21 cellular contexts compared by ENCODE assay signal in genomic region chr3:111585214-111585613, GRCh38. TPM values are rescaled to one million over a fixed set of nuclear protein-coding genes. Genes with fewer than 3 reads are reported as not detected.
DNase-seq lines count a peak whose midpoint lies in the region; ATAC-seq, FAIRE-seq and TF ChIP-seq lines count a peak whose summit lies in the region.
"Had no signal": no experiment of that assay in that cellular context is flagged by ENCODE, and none has a peak within 500 bp of the region (broad histone marks: within the 10 kb centered on the region; RNA-seq: fewer than 3 reads in every experiment).

No MANE protein-coding gene starts in this region.

- H3K36me3 Mint-ChIP-seq in CD4-positive, alpha-beta memory T cell: peaks cover 83 to 87% of the 10 kb centered on the region in 2 donors
- H3K36me3 Mint-ChIP-seq: naive B cell had no signal

- peaks cover 0 to 2% (median 0%) of the 10 kb centered on the region in 8 donors for H3K9me3 Mint-ChIP-seq in CD4-positive, alpha-beta memory T cell

- H3K9me3 ChIP-seq in A549 (peaks cover 13% of the 10 kb centered on the region; the same call in 2 of the 3 replicates), lower lobe of right lung (no peaks in the 10 kb centered on the region)
- H3K9me3 ChIP-seq in CD4-positive, alpha-beta memory T cell (ENCODE audit: control insufficient read depth in 1 of 2, low read length in 2 of 2): no peaks in the 10 kb centered on the region

- POLR2A ChIA-PET in A549 (lab: Yijun Ruan, JAX): interaction anchor here (0.7 to 1.0 kb wide), 3 partner anchors 9 to 87 kb away, joined by 3 read pairs; no protein-coding TSS in a partner anchor
- POLR2A ChIA-PET in CD4-positive, alpha-beta memory T cell (lab: Charles Lee; ENCODE audit: partially characterized antibody): interaction anchor here (0.9 kb wide), 1 partner anchor 17 kb away, joined by 3 read pairs; no protein-coding TSS in a partner anchor

- H3K4me1 ChIP-seq in A549 (peaks cover 89% of the 10 kb centered on the region), lower lobe of right lung (no peaks in the 10 kb centered on the region)
- no peaks in the 10 kb centered on the region for H3K4me1 ChIP-seq in CD4-positive, alpha-beta memory T cell (ENCODE audit: insufficient read depth, low read length)

- no peaks in the 10 kb centered on the region for H3K27me3 ChIP-seq in lower lobe of right lung (ENCODE audit: low read depth)
- H3K27me3 ChIP-seq in CD4-positive, alpha-beta memory T cell (ENCODE audit: insufficient read depth, low read length): no peaks in the 10 kb centered on the region

- WGBS in A549 (ENCODE audit: missing lambda C conversion rate): 0% methylated on average over 1 of the region's 1 CpG

- H3K4me3 ChIP-seq in A549 (no peak overlapping the region), epithelial cell of esophagus (ENCODE audit: low read length) (no peak overlapping the region), lower lobe of right lung (no peak overlapping the region)
- no peak overlapping the region for H3K4me3 ChIP-seq in CD4-positive, alpha-beta memory T cell (ENCODE audit: low read length in 2 of 2)

- H3K27me3 Mint-ChIP-seq in CD4-positive, alpha-beta memory T cell: no peaks in the 10 kb centered on the region
- H3K27me3 Mint-ChIP-seq: naive B cell had no signal

- peak in 1 of 2 experiments; percentile 66; a peak in 1 of 5 replicates for TF ChIP-seq EP300 in A549 (IDR thresholded peaks at IDR 0.05)

- no peak for TF ChIP-seq POLR2A in A549 (IDR thresholded peaks at IDR 0.05; ENCODE audit: low read length)

- peak; percentile 52 to 70 for DNase-seq in A549 (ENCODE audit: low read depth in 1 of 2, low spot score in 1 of 2)
- DNase-seq in NCI-H226: peak; percentile 94
- DNase-seq in epithelial cell of esophagus (ENCODE audit: low read depth): peak; percentile 87
- DNase-seq in lower lobe of right lung: no peak
- no peak for DNase-seq in NOMO-1 treated with DMSO at 0.1 percent for 48 hours (lab: John Stamatoyannopoulos, UW; ENCODE audit: unreplicated experiment)
- no peak for DNase-seq in CD4-positive, alpha-beta memory T cell
- DNase-seq in stimulated activated CD4-positive, alpha-beta T cell treated with anti-CD3 and anti-CD28 coated beads, Interleukin-4, amount 100 ng/mL, for 24 hours: no peak
- DNase-seq: activated CD4-positive, CD25-positive, alpha-beta regulatory T cell treated with anti-CD3 and anti-CD28 coated beads, Interleukin-2, amount 50 U/mL, for 72 hours; activated gamma-delta T cell; hypothalamus; naive B cell; NCI-H187; NCI-H446 treated with DMSO at 0.1 percent for 48 hours; posterior cingulate gyrus; SHP77; stimulated activated naive CD8-positive, alpha-beta T cell treated with anti-CD3 and anti-CD28 coated beads, Interleukin-15, Interleukin-2, amounts not matched to agents 100 U/mL and 50 U/mL, for 24 hours; T-helper 9 cell had no signal

- H3K4me2 ChIP-seq in A549: peak overlapping the region; percentile 63

- peak; percentile 14 to 65; a peak in 3 of 6 replicates for ATAC-seq in A549
- peak; percentile 82 to 84 for ATAC-seq in lower lobe of right lung
- ATAC-seq in HG02981 (IDR thresholded peaks at IDR 0.05; ENCODE audit: unreplicated experiment): no peak
- ATAC-seq: stimulated activated naive CD8-positive, alpha-beta T cell treated with anti-CD3 and anti-CD28 coated beads, Interleukin-15, Interleukin-2, amounts not matched to agents 100 U/mL and 50 U/mL, for 24 hours had no signal

- CTCF ChIA-PET in A549 (lab: Yijun Ruan, JAX): interaction anchor here (1.0 to 3.3 kb wide), 3 partner anchors 7 to 111 kb away, joined by 3 to 14 read pairs (median 3); no protein-coding TSS in a partner anchor
- CTCF ChIA-PET in CD4-positive, alpha-beta memory T cell (lab: Charles Lee; ENCODE audit: partially characterized antibody): interaction anchor here (1.1 kb wide), 1 partner anchor 37 kb away, joined by 3 read pairs; no protein-coding TSS in a partner anchor

- H3K4me3 Mint-ChIP-seq in CD4-positive, alpha-beta memory T cell: no peak overlapping the region
- H3K4me3 Mint-ChIP-seq: naive B cell had no signal

- no peak overlapping the region for H3K27ac Mint-ChIP-seq in CD4-positive, alpha-beta memory T cell

- no peak for FAIRE-seq in A549 (lab: Jason Lieb, UNC)
- FAIRE-seq: GM12892, H54 had no signal

- intact Hi-C loops in lower lobe of right lung (cut with DNase I): no loop called here
- intact Hi-C loops in CD4-positive, alpha-beta memory T cell (cut with micrococcal nuclease): no loop called here

- peak overlapping the region; percentile 82 to 84 for H3K27ac ChIP-seq in A549
- H3K27ac ChIP-seq in lower lobe of right lung: peak overlapping the region; percentile 48
- H3K27ac ChIP-seq in CD4-positive, alpha-beta memory T cell (ENCODE audit: low read depth, low read length): no peak overlapping the region

- TF ChIP-seq CTCF in A549 (IDR thresholded peaks at IDR 0.05) (no peak), epithelial cell of esophagus (IDR thresholded peaks at IDR 0.05; ENCODE audit: insufficient read depth, low read depth, low read length, missing control alignments) (no peak), lower lobe of right lung (IDR thresholded peaks at IDR 0.05) (no peak)

- no peak for TF ChIP-seq RAD21 in A549 (conservative IDR thresholded peaks at IDR 0.05 in 1 of 2, IDR thresholded peaks at IDR 0.05 in 1 of 2)

- H3K36me3 ChIP-seq in lower lobe of right lung: no peaks in the 10 kb centered on the region
- peaks cover 15% of the 10 kb centered on the region for H3K36me3 ChIP-seq in CD4-positive, alpha-beta memory T cell (ENCODE audit: insufficient read depth, low read length)

- H3K4me1 Mint-ChIP-seq in CD4-positive, alpha-beta memory T cell: peaks cover 21 to 52% (median 41%) of the 10 kb centered on the region in 4 donors

TF ChIP-seq in A549, 52 proteins besides CTCF, POLR2A, EP300 and RAD21 (continues in another document):
- TF ChIP-seq NFE2L2 (conservative IDR thresholded peaks at IDR 0.05; ENCODE audit: low read length) (no peak), CEBPB (IDR thresholded peaks at IDR 0.05) (0 out of 4 replicates have a peak, but pooled peaks of 1 of the 2 experiments have one; percentile 8), JUN (IDR thresholded peaks at IDR 0.05) (peak in 1 of 2 experiments; percentile 47; a peak in 1 of 5 replicates), MYC (IDR thresholded peaks at IDR 0.05; ENCODE audit: borderline replicate concordance, low read length) (no peak), FOSL2 (IDR thresholded peaks at IDR 0.05) (peak; percentile 52), FOSL2 (CRISPR knock-in tag; IDR thresholded peaks at IDR 0.05) (peak; percentile 65), KDM5A (IDR thresholded peaks at IDR 0.05) (no peak), RARB (CRISPR knock-in tag; IDR thresholded peaks at IDR 0.05) (no peak), EHMT2 (IDR thresholded peaks at IDR 0.05; ENCODE audit: low read depth) (no peak), SMC3 (IDR thresholded peaks at IDR 0.05) (no peak), EHF (CRISPR knock-in tag; IDR thresholded peaks at IDR 0.05) (no peak), HMGXB4 (CRISPR knock-in tag; IDR thresholded peaks at IDR 0.05; ENCODE audit: borderline replicate concordance) (no peak), CHD2 (IDR thresholded peaks at IDR 0.05; ENCODE audit: low read length, partially characterized antibody) (no peak), ZNF302 (CRISPR knock-in tag; IDR thresholded peaks at IDR 0.05) (no peak), NR3C1 (IDR thresholded peaks at IDR 0.05) (no peak), HDAC2 (IDR thresholded peaks at IDR 0.05) (no peak), CBX2 (IDR thresholded peaks at IDR 0.05; ENCODE audit: borderline replicate concordance, low read depth) (no peak), HOXA7 (CRISPR knock-in tag; IDR thresholded peaks at IDR 0.05) (no peak), HOXB13 (CRISPR knock-in tag; IDR thresholded peaks at IDR 0.05; ENCODE audit: low read depth) (no peak)
- TF ChIP-seq, protein P1, sequence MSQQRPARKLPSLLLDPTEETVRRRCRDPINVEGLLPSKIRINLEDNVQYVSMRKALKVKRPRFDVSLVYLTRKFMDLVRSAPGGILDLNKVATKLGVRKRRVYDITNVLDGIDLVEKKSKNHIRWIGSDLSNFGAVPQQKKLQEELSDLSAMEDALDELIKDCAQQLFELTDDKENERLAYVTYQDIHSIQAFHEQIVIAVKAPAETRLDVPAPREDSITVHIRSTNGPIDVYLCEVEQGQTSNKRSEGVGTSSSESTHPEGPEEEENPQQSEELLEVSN (IDR thresholded peaks at IDR 0.05; ENCODE audit: borderline replicate concordance, low read depth): no peak

RNA-seq across cellular contexts. Expression of gene ZBED2, which starts 9.9 kb away (rescaled TPM):
- polyA plus RNA-seq in A549 (2011; rRNA removed) (0.48 and 0.63 TPM in 2 replicates), A549 (2017; fragmentation: RNase III; extraction: RNeasy Plus Mini Kit Qiagen cat#74134 plus additional on column Dnase treatment) (1.1 to 1.9 TPM (median 1.8 TPM) in 3 replicates)
- 0.20 and 0.23 TPM in 2 replicates for polyA plus RNA-seq in A549 (2012; cell fraction: cytosol; rRNA removed)
- 0.17 and 0.31 TPM in 2 replicates for polyA plus RNA-seq in A549 (2012; cell fraction: nucleus; rRNA removed)
- polyA minus RNA-seq in A549 (2011; rRNA and poly(A)+ RNA removed): 0.25 and 0.29 TPM in 2 replicates
- 8.2 TPM for total RNA-seq in lower lobe of right lung
- total RNA-seq in CD4-positive, alpha-beta memory T cell: under 1 TPM in 1 of 2 experiments, not detected in 1; 0.19 TPM
- polyA plus RNA-seq in CD4-positive, alpha-beta memory T cell: 1 to 10 TPM in 1 of 2 donors, not detected in 1; 1.4 TPM
- total RNA-seq: liver had no signal
- polyA plus RNA-seq: liver had no signal

RNA-seq across cellular contexts. Expression of gene CD96, which starts 43.2 kb away (rescaled TPM):
- polyA plus RNA-seq in A549 (2011; rRNA removed) (not detected in 2 replicates), A549 (2017; fragmentation: RNase III; extraction: RNeasy Plus Mini Kit Qiagen cat#74134 plus additional on column Dnase treatment) (0.03 TPM in 1 of 3 replicates, not detected in the others)
- 0.01 TPM in 1 of 2 replicates, not detected in the other for polyA plus RNA-seq in A549 (2012; cell fraction: cytosol; rRNA removed)
- polyA plus RNA-seq in A549 (2012; cell fraction: nucleus; rRNA removed): not detected in 2 replicates
- polyA minus RNA-seq in A549 (2011; rRNA and poly(A)+ RNA removed): not detected in 2 replicates
- 5.6 TPM for total RNA-seq in lower lobe of right lung
- total RNA-seq in CD4-positive, alpha-beta memory T cell: 100 to 1,000 TPM; 215 to 228 TPM
- 100 to 1,000 TPM; 199 to 307 TPM for polyA plus RNA-seq in CD4-positive, alpha-beta memory T cell

Comparison
In these comparisons a context has a peak if more than half of its experiments do, and no peak if none do; other contexts are left out.
1. DNase-seq: peak in A549 (2 of 2), NCI-H226 (single experiment) and epithelial cell of esophagus (single experiment); none in lower lobe of right lung (single experiment), NOMO-1 treated with DMSO at 0.1 percent for 48 hours (single experiment), CD4-positive, alpha-beta memory T cell (0 of 5) and stimulated activated CD4-positive, alpha-beta T cell treated with anti-CD3 and anti-CD28 coated beads, Interleukin-4, amount 100 ng/mL, for 24 hours (single experiment).
2. RNA of gene CD96, which starts 43.2 kb away (total RNA-seq): 215 to 228 TPM in CD4-positive, alpha-beta memory T cell; 5.6 TPM in lower lobe of right lung (single experiment); every median in the first group is over 10 times any median in the second.